In the genomic region with DNA sequence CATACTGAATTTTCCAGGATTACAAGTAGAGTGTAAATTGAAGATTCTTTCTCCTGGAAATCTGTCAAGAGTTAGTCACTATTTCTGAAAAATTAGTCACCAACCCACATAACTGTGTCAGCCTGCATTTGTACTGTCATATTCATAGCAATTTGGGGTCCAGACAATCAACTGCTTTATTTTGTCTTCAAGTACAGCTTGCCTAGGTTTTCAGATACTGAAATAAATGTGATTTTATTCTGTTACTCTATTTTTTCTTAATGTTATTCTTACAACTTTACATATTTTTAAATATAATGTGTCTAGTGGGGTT, we compare ENCODE assay signal across 14 cellular contexts. TPM values are rescaled to one million over a fixed set of nuclear protein-coding genes. Genes with fewer than 3 reads are reported as not detected.
DNase-seq lines count a peak whose midpoint lies in the region; ATAC-seq and TF ChIP-seq lines count a peak whose summit lies in the region.
"Had no signal": no experiment of that assay in that cellular context is flagged by ENCODE, and none has a peak within 500 bp of the region (broad histone marks: within the 10 kb centered on the region; RNA-seq: fewer than 3 reads in every experiment).

No MANE protein-coding gene starts in this region.

- no peak for TF ChIP-seq CTCF in chondrocyte (IDR thresholded peaks at IDR 0.05)

- H3K36me3 Mint-ChIP-seq in chondrocyte (ENCODE audit: low read depth): no peaks in the 10 kb centered on the region
- H3K36me3 Mint-ChIP-seq: neural progenitor cell had no signal

- H3K9me3 Mint-ChIP-seq in chondrocyte (ENCODE audit: low read depth): no peaks in the 10 kb centered on the region
- H3K9me3 Mint-ChIP-seq: neural progenitor cell; T-helper 2 cell treated with Interferon-gamma antibody and Interleukin-4, amounts not matched to agents 5 μg/mL and 100 μg/mL, for 36 hours had no signal

- H3K27me3 Mint-ChIP-seq in chondrocyte (ENCODE audit: low read depth): no peaks in the 10 kb centered on the region

- peak overlapping the region; percentile 98 for H3K27ac Mint-ChIP-seq in chondrocyte (ENCODE audit: unreplicated experiment)
- H3K27ac Mint-ChIP-seq: neural progenitor cell; T-helper 2 cell treated with Interferon-gamma antibody and Interleukin-4, amounts not matched to agents 5 μg/mL and 100 μg/mL, for 36 hours had no signal

- DNase-seq in Daoy (ENCODE audit: low read depth) (peak; percentile 59), M059J (ENCODE audit: low read depth) (peak; percentile 68), chondrocyte (ENCODE audit: low spot score) (no peak), putamen (ENCODE audit: low spot score) (peak; percentile 52), GF-D8 (lab: John Stamatoyannopoulos, UW) (no peak)
- DNase-seq: activated effector memory CD4-positive, alpha-beta T cell treated with anti-CD3 and anti-CD28 coated beads, Interleukin-2, amount 50 U/mL, for 16 hours; Caco-2; lower lobe of right lung; NCI-H1092; NCI-H446 treated with DMSO at 0.1 percent for 48 hours had no signal

- no peak overlapping the region for H3K4me3 Mint-ChIP-seq in chondrocyte (ENCODE audit: unreplicated experiment)
- H3K4me3 Mint-ChIP-seq: neural progenitor cell; T-helper 2 cell treated with Interferon-gamma antibody and Interleukin-4, amounts not matched to agents 5 μg/mL and 100 μg/mL, for 36 hours had no signal

- H3K4me1 Mint-ChIP-seq in chondrocyte (ENCODE audit: low read depth): peaks cover 50% of the 10 kb centered on the region

- ATAC-seq in HG03432 (IDR thresholded peaks at IDR 0.05; ENCODE audit: unreplicated experiment) (no peak), esophagus mucosa (no peak)
- ATAC-seq: lower lobe of right lung had no signal

RNA-seq across cellular contexts. Expression of gene CUBN, which starts 55.1 kb away (rescaled TPM):
- 0.71 and 1.7 TPM in 2 replicates for total RNA-seq in Daoy (2014; rRNA removed; shearing (Covaris generic))
- total RNA-seq in M059J (2014; rRNA removed; shearing (Covaris generic)): 0.27 and 2.0 TPM in 2 replicates
- total RNA-seq in chondrocyte (0.89 to 1.0 TPM (median 0.92 TPM) in 3 replicates), esophagus mucosa (0.12 TPM)

Comparison
In these comparisons a context has a peak if more than half of its experiments do, and no peak if none do; other contexts are left out.
1. DNase-seq: peak in Daoy (single experiment), M059J (single experiment) and putamen (single experiment); none in chondrocyte (single experiment) and GF-D8 (single experiment).